Comparison of ENCODE assay signal across 8 cellular contexts in the genomic region with DNA sequence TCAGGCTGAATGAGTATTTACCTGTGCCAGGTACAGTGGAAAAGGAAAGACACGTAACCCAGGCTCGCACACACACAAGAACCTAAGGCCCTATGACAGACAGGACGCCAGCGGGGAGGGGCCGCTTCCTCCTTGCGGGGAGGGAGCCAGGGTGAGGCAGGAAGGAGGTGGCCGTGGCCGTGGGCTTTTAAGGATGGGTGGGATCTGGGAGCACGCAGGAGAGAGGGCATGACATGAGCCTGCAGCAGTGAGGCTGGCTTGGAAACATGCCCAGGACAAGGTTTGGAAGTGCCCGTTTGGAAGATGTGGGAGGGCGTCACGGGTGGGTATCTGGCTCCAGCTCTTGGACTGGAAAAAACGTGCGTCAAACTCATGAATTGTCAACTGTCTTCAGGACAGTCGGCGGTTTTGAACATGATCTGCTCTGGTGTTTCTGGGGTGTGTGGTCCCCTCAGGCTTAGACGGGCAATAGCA. TPM values are rescaled to one million over a fixed set of nuclear protein-coding genes. Genes with fewer than 3 reads are reported as not detected.
DNase-seq lines count a peak whose midpoint lies in the region; ATAC-seq and TF ChIP-seq lines count a peak whose summit lies in the region.

No MANE protein-coding gene starts in this region.

- H3K4me3 Mint-ChIP-seq in CD8-positive, alpha-beta memory T cell, result peak overlapping the region; percentile 40 to 94 (median 87)
- no peak overlapping the region for H3K4me3 Mint-ChIP-seq in progenitor cell of endocrine pancreas (ENCODE audit: low read depth)

- H3K4me1 ChIP-seq in CD8-positive, alpha-beta memory T cell (ENCODE audit: insufficient read depth, low read length), result peaks cover 45% of the 10 kb centered on the region
- H3K4me1 ChIP-seq in MM.1S (ENCODE audit: low read length), result no peaks in the 10 kb centered on the region

- no peak overlapping the region for H3K9ac ChIP-seq in MM.1S (ENCODE audit: low read length)

- CTCF ChIA-PET in CD8-positive, alpha-beta memory T cell (lab: Charles Lee), result interaction anchor here (0.6 to 1.6 kb wide), 4 partner anchors 13 to 38 kb away, joined by 3 to 5 read pairs (median 4); no protein-coding TSS in a partner anchor

- H3K4me2 ChIP-seq in MM.1S (ENCODE audit: low read depth, low read length), result no peak overlapping the region

- H3K9me3 Mint-ChIP-seq in CD8-positive, alpha-beta memory T cell, result no peaks in the 10 kb centered on the region
- H3K9me3 Mint-ChIP-seq in progenitor cell of endocrine pancreas (ENCODE audit: low read depth), result no peaks in the 10 kb centered on the region

- H3K36me3 Mint-ChIP-seq in CD8-positive, alpha-beta memory T cell, result peaks cover 0 to 20% (median 0%) of the 10 kb centered on the region in 3 donors
- H3K36me3 Mint-ChIP-seq in progenitor cell of endocrine pancreas (ENCODE audit: insufficient read depth), result peaks cover 2% of the 10 kb centered on the region

- H3K4me1 Mint-ChIP-seq in CD8-positive, alpha-beta memory T cell, result peaks cover 45 to 72% (median 46%) of the 10 kb centered on the region in 3 donors
- peaks cover 16% of the 10 kb centered on the region for H3K4me1 Mint-ChIP-seq in progenitor cell of endocrine pancreas (ENCODE audit: low read depth)

- no peak overlapping the region for H2AFZ ChIP-seq in MM.1S (ENCODE audit: low read length)

- no peaks in the 10 kb centered on the region for H3K36me3 ChIP-seq in CD8-positive, alpha-beta memory T cell (ENCODE audit: insufficient read depth, low read length)
- H3K36me3 ChIP-seq in MM.1S (replicated peaks; ENCODE audit: insufficient read depth, low read length), result no peaks in the 10 kb centered on the region; the same call in 1 of the 2 replicates

- peak overlapping the region; percentile 40 for H3K27ac ChIP-seq in CD8-positive, alpha-beta memory T cell (ENCODE audit: low read depth, low read length)
- no peak overlapping the region for H3K27ac ChIP-seq in MM.1S (ENCODE audit: low read length)

- peak; percentile 42 to 72 (median 58) for DNase-seq in CD8-positive, alpha-beta memory T cell
- DNase-seq in effector CD8-positive, alpha-beta T cell (lab: John Stamatoyannopoulos, UW), result peak; percentile 23
- DNase-seq in progenitor cell of endocrine pancreas (ENCODE audit: low spot score, unreplicated experiment) (no peak), NCI-H2107 (lab: John Stamatoyannopoulos, UW) (no peak), pons (ENCODE audit: low spot score) (no peak), NCI-H1417 (lab: John Stamatoyannopoulos, UW) (no peak), MM.1S (no peak)

- peak; percentile 30 to 61 for ATAC-seq in activated CD4-positive, CD25-positive, alpha-beta regulatory T cell treated with anti-CD3 and anti-CD28 coated beads, Interleukin-2, amount 50 U/mL, for 24 hours

- TF ChIP-seq CTCF in progenitor cell of endocrine pancreas (IDR thresholded peaks at IDR 0.05; ENCODE audit: unreplicated experiment), result no peak
- TF ChIP-seq CTCF in MM.1S (IDR thresholded peaks at IDR 0.05; ENCODE audit: low read length), result no peak

- H3K27me3 Mint-ChIP-seq in CD8-positive, alpha-beta memory T cell, result no peaks in the 10 kb centered on the region
- no peaks in the 10 kb centered on the region for H3K27me3 Mint-ChIP-seq in progenitor cell of endocrine pancreas

- H3K79me2 ChIP-seq in MM.1S (ENCODE audit: low read length), result peaks cover 98% of the 10 kb centered on the region

- H3K4me3 ChIP-seq in CD8-positive, alpha-beta memory T cell (ENCODE audit: low read length), result peak overlapping the region; percentile 27
- no peak overlapping the region for H3K4me3 ChIP-seq in MM.1S (ENCODE audit: low read length)

- POLR2A ChIA-PET in CD8-positive, alpha-beta memory T cell (lab: Charles Lee), result interaction anchor here (1.1 to 1.9 kb wide), 3 partner anchors 10 to 38 kb away, joined by 3 to 6 read pairs (median 4); a partner anchor contains a TSS

- no peaks in the 10 kb centered on the region for H3K27me3 ChIP-seq in CD8-positive, alpha-beta memory T cell (ENCODE audit: insufficient read depth, low read length, poor library complexity, severe bottlenecking)
- no peaks in the 10 kb centered on the region for H3K27me3 ChIP-seq in MM.1S (replicated peaks; ENCODE audit: insufficient read depth, low read length)

- H3K27ac Mint-ChIP-seq in CD8-positive, alpha-beta memory T cell, result peak overlapping the region; percentile 86 to 99 (median 96)
- H3K27ac Mint-ChIP-seq in progenitor cell of endocrine pancreas, result peak overlapping the region; percentile 24

- no peaks in the 10 kb centered on the region for H3K9me2 ChIP-seq in MM.1S (replicated peaks; ENCODE audit: insufficient read depth, low read length)

- H3F3A ChIP-seq in MM.1S (ENCODE audit: insufficient read depth, low read length), result no peaks in the 10 kb centered on the region

- H4K20me1 ChIP-seq in MM.1S (ENCODE audit: insufficient read depth, low read length), result peaks cover 27% of the 10 kb centered on the region

- no peaks in the 10 kb centered on the region for H3K9me3 ChIP-seq in CD8-positive, alpha-beta memory T cell (ENCODE audit: low read length)
- H3K9me3 ChIP-seq in MM.1S (replicated peaks; ENCODE audit: insufficient read depth, low read length), result no peaks in the 10 kb centered on the region

RNA-seq across cellular contexts. Expression of a gene that starts 20.1 kb away (rescaled TPM):
- 10 to 100 TPM; 39.8 to 41.2 TPM for total RNA-seq in CD8-positive, alpha-beta memory T cell
- polyA plus RNA-seq in CD8-positive, alpha-beta memory T cell, result 24.7 TPM
- total RNA-seq in progenitor cell of endocrine pancreas, result 55.6 and 61.6 TPM in 2 replicates

RNA-seq across cellular contexts. Expression of a gene that starts 22.1 kb away (rescaled TPM):
- total RNA-seq in CD8-positive, alpha-beta memory T cell, result 10 to 100 TPM; 65.2 to 69.5 TPM
- polyA plus RNA-seq in CD8-positive, alpha-beta memory T cell, result 5.8 TPM
- 41.8 and 48.2 TPM in 2 replicates for total RNA-seq in progenitor cell of endocrine pancreas

RNA-seq across cellular contexts. Expression of a gene that starts 36.9 kb away (rescaled TPM):
- total RNA-seq in CD8-positive, alpha-beta memory T cell, result 10 to 100 TPM; 17.0 to 18.3 TPM
- 8.4 TPM for polyA plus RNA-seq in CD8-positive, alpha-beta memory T cell
- total RNA-seq in progenitor cell of endocrine pancreas, result 62.2 and 64.2 TPM in 2 replicates

RNA-seq across cellular contexts. Expression of a gene that starts 41.7 kb away (rescaled TPM):
- total RNA-seq in CD8-positive, alpha-beta memory T cell, result 1 to 10 TPM; 3.9 to 6.1 TPM
- 1.8 TPM for polyA plus RNA-seq in CD8-positive, alpha-beta memory T cell
- total RNA-seq in progenitor cell of endocrine pancreas, result 35.6 and 41.0 TPM in 2 replicates

Comparison
In these comparisons a context has a peak if more than half of its experiments do, and no peak if none do; other contexts are left out.
1. DNase-seq: peak in CD8-positive, alpha-beta memory T cell (5 of 5) and effector CD8-positive, alpha-beta T cell (single experiment); none in progenitor cell of endocrine pancreas (single experiment), NCI-H2107 (single experiment), pons (single experiment), NCI-H1417 (0 of 3) and MM.1S (single experiment).